Comparison of ENCODE assay signal across 16 cellular contexts in the genomic region with DNA sequence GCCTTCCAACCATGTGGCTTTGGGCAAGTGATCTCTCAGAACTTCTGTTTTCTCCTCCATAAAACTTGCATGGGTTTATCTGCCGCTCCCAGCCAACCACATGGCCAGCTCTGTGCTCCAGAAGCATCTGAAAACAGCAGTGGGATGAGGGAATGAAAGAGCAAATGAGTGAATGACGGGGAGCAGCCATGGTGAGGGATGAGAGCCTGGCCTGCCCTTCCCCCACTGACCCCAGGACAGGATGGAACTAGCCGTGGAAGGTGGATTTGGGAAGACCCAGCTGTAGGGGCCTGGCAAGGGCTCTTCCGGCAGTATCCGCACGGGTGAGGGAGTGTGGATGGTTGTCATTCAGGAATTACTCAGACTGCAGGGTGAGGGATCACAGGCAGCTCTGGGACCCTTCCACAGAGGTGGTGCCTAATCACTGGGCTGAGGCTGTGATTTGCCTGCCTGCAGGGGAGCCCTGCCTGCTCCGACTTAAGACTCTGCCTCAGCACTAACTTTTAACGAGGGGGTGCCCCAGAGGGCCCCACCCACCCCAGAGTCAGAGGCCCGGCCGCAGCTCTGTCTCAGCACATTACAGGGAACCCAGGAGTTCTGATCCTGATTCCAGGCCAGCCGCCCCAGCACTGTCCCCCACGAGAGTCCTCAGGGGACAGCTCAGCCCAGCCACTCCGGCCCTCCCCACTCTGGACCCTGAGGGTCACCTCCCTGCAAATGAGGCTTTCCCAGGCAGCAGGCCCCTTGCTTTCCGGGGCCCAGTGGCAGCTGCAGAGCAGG.
DNase-seq lines count a peak whose midpoint lies in the region; ATAC-seq and TF ChIP-seq lines count a peak whose summit lies in the region.
"Had no signal": no experiment of that assay in that cellular context is flagged by ENCODE, and none has a peak within 500 bp of the region (broad histone marks: within the 10 kb centered on the region; RNA-seq: fewer than 3 reads in every experiment).

No MANE protein-coding gene starts in this region.

- peak; percentile 11 for DNase-seq in Right ventricle myocardium superior
- DNase-seq in left cardiac atrium: no peak
- DNase-seq in activated CD8-positive, alpha-beta memory T cell treated with anti-CD3 and anti-CD28 coated beads for 24 hours: peak; percentile 52
- peak; percentile 2 to 81 for DNase-seq in lower leg skin (ENCODE audit: low spot score in 2 of 2)
- DNase-seq in suprapubic skin (ENCODE audit: low spot score in 2 of 2): peak; percentile 47 to 78
- no peak for DNase-seq in effector memory CD8-positive, alpha-beta T cell
- DNase-seq: AML-193, body of pancreas, COR-L47, gastrocnemius medialis, kidney glomerular epithelial cell, midbrain, NCI-H2081 had no signal

- peaks cover 4 to 11% of the 10 kb centered on the region in 2 donors for H3K9me3 Mint-ChIP-seq in effector memory CD8-positive, alpha-beta T cell

- no peaks in the 10 kb centered on the region for H3K36me3 ChIP-seq in suprapubic skin
- H3K36me3 ChIP-seq: gastrocnemius medialis had no signal

- no peak for TF ChIP-seq CTCF in lower leg skin (IDR thresholded peaks at IDR 0.05)
- TF ChIP-seq CTCF in suprapubic skin (IDR thresholded peaks at IDR 0.05): no peak

- H3K27ac Mint-ChIP-seq in effector memory CD8-positive, alpha-beta T cell: no peak overlapping the region

- no peak overlapping the region for H3K27ac ChIP-seq in suprapubic skin
- H3K27ac ChIP-seq: body of pancreas, gastrocnemius medialis, KMS-11 had no signal

- H3K4me1 Mint-ChIP-seq in effector memory CD8-positive, alpha-beta T cell (ENCODE audit: low read depth in 2 of 2): peaks cover 0 to 3% of the 10 kb centered on the region in 2 donors

- intact Hi-C loops in Right ventricle myocardium superior (cut with DNase I): no loop called here
- intact Hi-C loops in left cardiac atrium (cut with DNase I): no loop called here
- intact Hi-C loops in lower leg skin (cut with DNase I; ENCODE audit: low total_unique reads): no loop called here

- H3K36me3 Mint-ChIP-seq in effector memory CD8-positive, alpha-beta T cell (ENCODE audit: insufficient read depth): no peaks in the 10 kb centered on the region

- H3K4me1 ChIP-seq in suprapubic skin: no peaks in the 10 kb centered on the region
- H3K4me1 ChIP-seq: gastrocnemius medialis had no signal

- no peak for TF ChIP-seq EP300 in suprapubic skin (IDR thresholded peaks at IDR 0.05)

- no peak overlapping the region for H3K4me3 ChIP-seq in lower leg skin (ENCODE audit: low read depth, poor library complexity, severe bottlenecking)
- H3K4me3 ChIP-seq in suprapubic skin: no peak overlapping the region
- H3K4me3 ChIP-seq: body of pancreas, gastrocnemius medialis had no signal

- no peak for ATAC-seq in Right ventricle myocardium superior (ENCODE audit: poor library complexity)
- ATAC-seq in left cardiac atrium: no peak
- ATAC-seq in GM21825 (IDR thresholded peaks at IDR 0.05; ENCODE audit: unreplicated experiment): no peak
- no peak for ATAC-seq in effector memory CD8-positive, alpha-beta T cell (replicated peaks)
- ATAC-seq in GM21360 (IDR thresholded peaks at IDR 0.05; ENCODE audit: unreplicated experiment): no peak
- ATAC-seq: body of pancreas, gastrocnemius medialis had no signal

- peaks cover 13% of the 10 kb centered on the region for H3K27me3 ChIP-seq in suprapubic skin
- H3K27me3 ChIP-seq: body of pancreas had no signal

- H3K27me3 Mint-ChIP-seq in effector memory CD8-positive, alpha-beta T cell: peaks cover 22 to 38% of the 10 kb centered on the region in 2 donors

- no peak for TF ChIP-seq POLR2A in lower leg skin (IDR thresholded peaks at IDR 0.05)
- no peak for TF ChIP-seq POLR2A in suprapubic skin (IDR thresholded peaks at IDR 0.05)

- H3K4me3 Mint-ChIP-seq in effector memory CD8-positive, alpha-beta T cell: no peak overlapping the region

- no peaks in the 10 kb centered on the region for H3K9me3 ChIP-seq in suprapubic skin
- H3K9me3 ChIP-seq: body of pancreas, gastrocnemius medialis had no signal

- 65 to 66% methylated on average over 10 to 13 of the region's 14 CpGs for WGBS in lower leg skin, 2 donors
- 63% methylated on average over 13 of the region's 14 CpGs for WGBS in suprapubic skin

Comparison
In these comparisons a context has a peak if more than half of its experiments do, and no peak if none do; other contexts are left out.
1. DNase-seq: peak in Right ventricle myocardium superior (single experiment), activated CD8-positive, alpha-beta memory T cell treated with anti-CD3 and anti-CD28 coated beads for 24 hours (single experiment), lower leg skin (2 of 2) and suprapubic skin (2 of 2); none in left cardiac atrium (single experiment) and effector memory CD8-positive, alpha-beta T cell (0 of 3).